Comparison of ENCODE assay signal across 1 cellular context in genomic region chr16:80982646-80983045, GRCh38.
TF ChIP-seq lines count a peak whose summit lies in the region.

No MANE protein-coding gene starts in this region.

TF ChIP-seq in HEK293, 187 proteins besides CTCF, POLR2A, EP300 and RAD21 (continued from another document):
- peak; percentile 27; the same call in 1 of the 2 replicates for TF ChIP-seq TSHZ1 (tag by site-specific recombination; IDR thresholded peaks at IDR 0.05; ENCODE audit: borderline replicate concordance)
- TF ChIP-seq, protein P1, sequence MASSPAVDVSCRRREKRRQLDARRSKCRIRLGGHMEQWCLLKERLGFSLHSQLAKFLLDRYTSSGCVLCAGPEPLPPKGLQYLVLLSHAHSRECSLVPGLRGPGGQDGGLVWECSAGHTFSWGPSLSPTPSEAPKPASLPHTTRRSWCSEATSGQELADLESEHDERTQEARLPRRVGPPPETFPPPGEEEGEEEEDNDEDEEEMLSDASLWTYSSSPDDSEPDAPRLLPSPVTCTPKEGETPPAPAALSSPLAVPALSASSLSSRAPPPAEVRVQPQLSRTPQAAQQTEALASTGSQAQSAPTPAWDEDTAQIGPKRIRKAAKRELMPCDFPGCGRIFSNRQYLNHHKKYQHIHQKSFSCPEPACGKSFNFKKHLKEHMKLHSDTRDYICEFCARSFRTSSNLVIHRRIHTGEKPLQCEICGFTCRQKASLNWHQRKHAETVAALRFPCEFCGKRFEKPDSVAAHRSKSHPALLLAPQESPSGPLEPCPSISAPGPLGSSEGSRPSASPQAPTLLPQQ (tag by site-specific recombination; IDR thresholded peaks at IDR 0.05) = 0 out of 2 replicates have a peak, but pooled peaks have one; percentile 21
- TF ChIP-seq, protein P2, sequence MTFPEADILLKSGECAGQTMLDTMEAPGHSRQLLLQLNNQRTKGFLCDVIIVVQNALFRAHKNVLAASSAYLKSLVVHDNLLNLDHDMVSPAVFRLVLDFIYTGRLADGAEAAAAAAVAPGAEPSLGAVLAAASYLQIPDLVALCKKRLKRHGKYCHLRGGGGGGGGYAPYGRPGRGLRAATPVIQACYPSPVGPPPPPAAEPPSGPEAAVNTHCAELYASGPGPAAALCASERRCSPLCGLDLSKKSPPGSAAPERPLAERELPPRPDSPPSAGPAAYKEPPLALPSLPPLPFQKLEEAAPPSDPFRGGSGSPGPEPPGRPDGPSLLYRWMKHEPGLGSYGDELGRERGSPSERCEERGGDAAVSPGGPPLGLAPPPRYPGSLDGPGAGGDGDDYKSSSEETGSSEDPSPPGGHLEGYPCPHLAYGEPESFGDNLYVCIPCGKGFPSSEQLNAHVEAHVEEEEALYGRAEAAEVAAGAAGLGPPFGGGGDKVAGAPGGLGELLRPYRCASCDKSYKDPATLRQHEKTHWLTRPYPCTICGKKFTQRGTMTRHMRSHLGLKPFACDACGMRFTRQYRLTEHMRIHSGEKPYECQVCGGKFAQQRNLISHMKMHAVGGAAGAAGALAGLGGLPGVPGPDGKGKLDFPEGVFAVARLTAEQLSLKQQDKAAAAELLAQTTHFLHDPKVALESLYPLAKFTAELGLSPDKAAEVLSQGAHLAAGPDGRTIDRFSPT (tag by site-specific recombination; IDR thresholded peaks at IDR 0.05) = peak; percentile 34; the same call in 1 of the 2 replicates
- TF ChIP-seq, protein P3, sequence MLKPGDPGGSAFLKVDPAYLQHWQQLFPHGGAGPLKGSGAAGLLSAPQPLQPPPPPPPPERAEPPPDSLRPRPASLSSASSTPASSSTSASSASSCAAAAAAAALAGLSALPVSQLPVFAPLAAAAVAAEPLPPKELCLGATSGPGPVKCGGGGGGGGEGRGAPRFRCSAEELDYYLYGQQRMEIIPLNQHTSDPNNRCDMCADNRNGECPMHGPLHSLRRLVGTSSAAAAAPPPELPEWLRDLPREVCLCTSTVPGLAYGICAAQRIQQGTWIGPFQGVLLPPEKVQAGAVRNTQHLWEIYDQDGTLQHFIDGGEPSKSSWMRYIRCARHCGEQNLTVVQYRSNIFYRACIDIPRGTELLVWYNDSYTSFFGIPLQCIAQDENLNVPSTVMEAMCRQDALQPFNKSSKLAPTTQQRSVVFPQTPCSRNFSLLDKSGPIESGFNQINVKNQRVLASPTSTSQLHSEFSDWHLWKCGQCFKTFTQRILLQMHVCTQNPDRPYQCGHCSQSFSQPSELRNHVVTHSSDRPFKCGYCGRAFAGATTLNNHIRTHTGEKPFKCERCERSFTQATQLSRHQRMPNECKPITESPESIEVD (tag by site-specific recombination; IDR thresholded peaks at IDR 0.05) = peak; percentile 99
- TF ChIP-seq ZNF2 (tag by site-specific recombination; IDR thresholded peaks at IDR 0.05) = peak; percentile 31; the same call in 1 of the 2 replicates
- TF ChIP-seq ZNF274 (IDR thresholded peaks at IDR 0.05; ENCODE audit: low read length) = no peak
- TF ChIP-seq ZNF274 (tag by site-specific recombination; IDR thresholded peaks at IDR 0.05; ENCODE audit: borderline replicate concordance) = no peak
- no peak for TF ChIP-seq YY1 (tag by site-specific recombination; IDR thresholded peaks at IDR 0.05)
- TF ChIP-seq ZNF146 (tag by site-specific recombination; IDR thresholded peaks at IDR 0.05) = 0 out of 2 replicates have a peak, but pooled peaks have one; percentile 26
- TF ChIP-seq ZNF292 (tag by site-specific recombination; IDR thresholded peaks at IDR 0.05; ENCODE audit: borderline replicate concordance, low read depth) = no peak
- TF ChIP-seq ZNF24 (tag by site-specific recombination; IDR thresholded peaks at IDR 0.05) = peak; percentile 56; the same call in 1 of the 2 replicates
- TF ChIP-seq ZNF280D (tag by site-specific recombination; IDR thresholded peaks at IDR 0.05) = no peak
- peak; percentile 61 for TF ChIP-seq ZFP69B (tag by site-specific recombination; IDR thresholded peaks at IDR 0.05)
- peak; percentile 99 for TF ChIP-seq SP7 (tag by site-specific recombination; IDR thresholded peaks at IDR 0.05)
- TF ChIP-seq ZBTB8A (tag by site-specific recombination; IDR thresholded peaks at IDR 0.05) = peak; percentile 55; the same call in 1 of the 2 replicates
- 0 out of 2 replicates have a peak, but pooled peaks have one; percentile 33 for TF ChIP-seq ZBTB7A (tag by site-specific recombination; IDR thresholded peaks at IDR 0.05; ENCODE audit: low read depth)
- TF ChIP-seq ZNF221 (tag by site-specific recombination; IDR thresholded peaks at IDR 0.05; ENCODE audit: borderline replicate concordance) = peak; percentile 73; the same call in 1 of the 2 replicates
- TF ChIP-seq KLF10 (tag by site-specific recombination; IDR thresholded peaks at IDR 0.05) = 0 out of 2 replicates have a peak, but pooled peaks have one; percentile 26
- TF ChIP-seq, protein P4, sequence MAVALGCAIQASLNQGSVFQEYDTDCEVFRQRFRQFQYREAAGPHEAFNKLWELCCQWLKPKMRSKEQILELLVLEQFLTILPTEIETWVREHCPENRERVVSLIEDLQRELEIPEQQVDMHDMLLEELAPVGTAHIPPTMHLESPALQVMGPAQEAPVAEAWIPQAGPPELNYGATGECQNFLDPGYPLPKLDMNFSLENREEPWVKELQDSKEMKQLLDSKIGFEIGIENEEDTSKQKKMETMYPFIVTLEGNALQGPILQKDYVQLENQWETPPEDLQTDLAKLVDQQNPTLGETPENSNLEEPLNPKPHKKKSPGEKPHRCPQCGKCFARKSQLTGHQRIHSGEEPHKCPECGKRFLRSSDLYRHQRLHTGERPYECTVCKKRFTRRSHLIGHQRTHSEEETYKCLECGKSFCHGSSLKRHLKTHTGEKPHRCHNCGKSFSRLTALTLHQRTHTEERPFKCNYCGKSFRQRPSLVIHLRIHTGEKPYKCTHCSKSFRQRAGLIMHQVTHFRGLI (tag by site-specific recombination; IDR thresholded peaks at IDR 0.05) = peak; percentile 18; the same call in 1 of the 2 replicates
- TF ChIP-seq ZEB2 (tag by site-specific recombination; IDR thresholded peaks at IDR 0.05) = peak; percentile 65; the same call in 1 of the 2 replicates
- peak; percentile 72 for TF ChIP-seq FEZF1 (tag by site-specific recombination; IDR thresholded peaks at IDR 0.05)
- TF ChIP-seq IKZF3 (tag by site-specific recombination; IDR thresholded peaks at IDR 0.05) = peak; percentile 93
- TF ChIP-seq ZBTB1 (tag by site-specific recombination; IDR thresholded peaks at IDR 0.05) = 0 out of 2 replicates have a peak, but pooled peaks have one; percentile 50
- peak; percentile 87 for TF ChIP-seq ZNF488 (tag by site-specific recombination; IDR thresholded peaks at IDR 0.05)
- peak; percentile 48; the same call in 1 of the 2 replicates for TF ChIP-seq ZBTB21 (tag by site-specific recombination; IDR thresholded peaks at IDR 0.05)
- peak; percentile 91 for TF ChIP-seq GLI2 (tag by site-specific recombination; IDR thresholded peaks at IDR 0.05; ENCODE audit: borderline replicate concordance, low read depth)
- TF ChIP-seq, protein P5, sequence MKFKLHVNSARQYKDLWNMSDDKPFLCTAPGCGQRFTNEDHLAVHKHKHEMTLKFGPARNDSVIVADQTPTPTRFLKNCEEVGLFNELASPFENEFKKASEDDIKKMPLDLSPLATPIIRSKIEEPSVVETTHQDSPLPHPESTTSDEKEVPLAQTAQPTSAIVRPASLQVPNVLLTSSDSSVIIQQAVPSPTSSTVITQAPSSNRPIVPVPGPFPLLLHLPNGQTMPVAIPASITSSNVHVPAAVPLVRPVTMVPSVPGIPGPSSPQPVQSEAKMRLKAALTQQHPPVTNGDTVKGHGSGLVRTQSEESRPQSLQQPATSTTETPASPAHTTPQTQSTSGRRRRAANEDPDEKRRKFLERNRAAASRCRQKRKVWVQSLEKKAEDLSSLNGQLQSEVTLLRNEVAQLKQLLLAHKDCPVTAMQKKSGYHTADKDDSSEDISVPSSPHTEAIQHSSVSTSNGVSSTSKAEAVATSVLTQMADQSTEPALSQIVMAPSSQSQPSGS (tag by site-specific recombination; IDR thresholded peaks at IDR 0.05; ENCODE audit: low read depth) = peak; percentile 71
- peak; percentile 96 for TF ChIP-seq ZIC2 (tag by site-specific recombination; IDR thresholded peaks at IDR 0.05)
- no peak for TF ChIP-seq ZNF362 (tag by site-specific recombination; IDR thresholded peaks at IDR 0.05)
